13 cellular contexts compared by ENCODE assay signal in genomic region chr21:33374874-33375644, GRCh38. TPM values are rescaled to one million over a fixed set of nuclear protein-coding genes. Genes with fewer than 3 reads are reported as not detected.
A peak's percentile ranks its signal among the peaks of the same experiment; 100 is the strongest.
DNase-seq lines count a peak whose midpoint lies in the region; ATAC-seq, FAIRE-seq and TF ChIP-seq lines count a peak whose summit lies in the region.
"Had no signal": no experiment of that assay in that cellular context is flagged by ENCODE, and none has a peak within 500 bp of the region (broad histone marks: within the 10 kb centered on the region; RNA-seq: fewer than 3 reads in every experiment).

No MANE protein-coding gene starts in this region.

- peak overlapping the region; percentile 60 to 96 (median 92) for H3K27ac Mint-ChIP-seq in naive B cell
- H3K27ac Mint-ChIP-seq: activated naive CD8-positive, alpha-beta T cell treated with anti-CD3 and anti-CD28 coated beads for 36 hours had no signal

- peak; percentile 29; the same call in 1 of the 2 replicates for ATAC-seq in HCT116
- peak in 1 of 2 donors; percentile 7 for ATAC-seq in naive B cell (ENCODE audit: low read depth in 2 of 2)
- no peak for ATAC-seq in GM19324 (IDR thresholded peaks at IDR 0.05; ENCODE audit: low FRiP score, unreplicated experiment)

- peaks cover 3 to 7% (median 5%) of the 10 kb centered on the region in 11 experiments for H3K9me3 ChIP-seq in BLaER1 treated with 17β-estradiol and CSF1 and Interleukin-3, amounts not matched to agents 10 nM and 100 nM (replicated peaks in 1 of 11)
- no peaks in the 10 kb centered on the region for H3K9me3 ChIP-seq in HCT116 (ENCODE audit: control insufficient read depth in 1 of 2, insufficient read depth in 1 of 2, low read depth in 1 of 2, low read length in 2 of 2)
- H3K9me3 ChIP-seq in adipocyte (ENCODE audit: control insufficient read depth, low read length): peaks cover 3% of the 10 kb centered on the region

- no peaks in the 10 kb centered on the region for H3K79me2 ChIP-seq in HCT116 (ENCODE audit: insufficient read depth, low read length)

- no peaks in the 10 kb centered on the region for H3K36me3 Mint-ChIP-seq in naive B cell
- H3K36me3 Mint-ChIP-seq: activated naive CD8-positive, alpha-beta T cell treated with anti-CD3 and anti-CD28 coated beads for 36 hours had no signal

- FAIRE-seq in H54 (lab: Jason Lieb, UNC): no peak
- FAIRE-seq: colon had no signal

- no peak for TF ChIP-seq POLR2A in HCT116 (IDR thresholded peaks at IDR 0.05; ENCODE audit: borderline replicate concordance, extremely low read depth, insufficient read depth, insufficient read length)
- TF ChIP-seq POLR2A in H54 (IDR thresholded peaks at IDR 0.05; ENCODE audit: low read depth, low read length): no peak

- no peaks in the 10 kb centered on the region for H3K9me2 ChIP-seq in HCT116 (ENCODE audit: insufficient read depth)

- peak overlapping the region; percentile 64 to 97 (median 82) for H3K4me2 ChIP-seq in BLaER1 treated with 17β-estradiol and CSF1 and Interleukin-3, amounts not matched to agents 10 nM and 100 nM
- H3K4me2 ChIP-seq in HCT116 (ENCODE audit: low read length): no peak overlapping the region; the same call in 1 of the 2 replicates

- H2AFZ ChIP-seq in HCT116 (ENCODE audit: low read depth, low read length, poor library complexity, severe bottlenecking): peak overlapping the region; percentile 75

- peaks cover 39 to 96% (median 88%) of the 10 kb centered on the region in 10 experiments for H3K4me1 ChIP-seq in BLaER1 treated with 17β-estradiol and CSF1 and Interleukin-3, amounts not matched to agents 10 nM and 100 nM
- H3K4me1 ChIP-seq in HCT116 (ENCODE audit: control insufficient read depth in 1 of 2, insufficient read depth in 2 of 2, low read length in 2 of 2) (peaks cover 20 to 31% of the 10 kb centered on the region in 2 experiments), adipocyte (ENCODE audit: control insufficient read depth, insufficient read depth, low read length) (peaks cover 26% of the 10 kb centered on the region)
- H3K4me1 ChIP-seq: BE2C had no signal

- no peaks in the 10 kb centered on the region for H3K27me3 Mint-ChIP-seq in naive B cell

- H3K4me1 Mint-ChIP-seq in naive B cell: peaks cover 47 to 83% (median 60%) of the 10 kb centered on the region in 3 donors

- DNase-seq in HCT116 (ENCODE audit: low read depth, low spot score) (no peak), adipocyte (ENCODE audit: low read depth) (no peak), naive B cell (no peak), NCI-H524 (lab: John Stamatoyannopoulos, UW) (no peak), H54 (ENCODE audit: insufficient read length, low spot score) (no peak), NCI-H1105 treated with DMSO at 0.1 percent for 48 hours (lab: John Stamatoyannopoulos, UW) (no peak)
- DNase-seq: midbrain, NCI-H526 treated with DMSO at 0.1 percent for 48 hours had no signal

- no TSS peak for BruUV-seq in HCT116 (replicated peaks; lab: Mats Ljungman, UMichigan)

- H3K27me3 ChIP-seq in BLaER1 treated with 17β-estradiol and CSF1 and Interleukin-3, amounts not matched to agents 10 nM and 100 nM: no peaks in the 10 kb centered on the region
- H3K27me3 ChIP-seq in HCT116 (ENCODE audit: insufficient read depth, low read length) (no peaks in the 10 kb centered on the region), adipocyte (replicated peaks; ENCODE audit: control insufficient read depth, insufficient read depth, low read length) (no peaks in the 10 kb centered on the region)
- H3K27me3 ChIP-seq: BE2C had no signal

- H3K4me3 Mint-ChIP-seq in naive B cell: peak overlapping the region; percentile 36 to 89 (median 74)
- H3K4me3 Mint-ChIP-seq: activated naive CD8-positive, alpha-beta T cell treated with anti-CD3 and anti-CD28 coated beads for 36 hours had no signal

- CTCF ChIA-PET in HCT116 (lab: Charles Lee): interaction anchor here (1.2 to 2.1 kb wide), 3 partner anchors 10 to 175 kb away, joined by 3 to 12 read pairs (median 5); no protein-coding TSS in a partner anchor

- peaks cover 0 to 1% (median 0%) of the 10 kb centered on the region in 7 donors for H3K9me3 Mint-ChIP-seq in naive B cell
- H3K9me3 Mint-ChIP-seq: activated naive CD8-positive, alpha-beta T cell treated with anti-CD3 and anti-CD28 coated beads for 36 hours had no signal

- TF ChIP-seq CTCF in HCT116 (IDR thresholded peaks at IDR 0.05 in 2 of 3, conservative IDR thresholded peaks at IDR 0.05 in 1 of 3; ENCODE audit: borderline replicate concordance in 1 of 3, insufficient read depth in 1 of 3, low read depth in 2 of 3, low read length in 2 of 3): no peak

- intact Hi-C loops in HCT116 (cut with micrococcal nuclease): loop anchor here (2.0 kb wide), 1 partner anchor 176 kb away; no protein-coding TSS in a partner anchor

- H4K20me1 ChIP-seq in BLaER1 treated with 17β-estradiol and CSF1 and Interleukin-3, amounts not matched to agents 10 nM and 100 nM: no peaks in the 10 kb centered on the region
- no peaks in the 10 kb centered on the region for H4K20me1 ChIP-seq in HCT116 (ENCODE audit: insufficient read depth)

- peak overlapping the region; percentile 53 to 93 (median 74) for H3K9ac ChIP-seq in BLaER1 treated with 17β-estradiol and CSF1 and Interleukin-3, amounts not matched to agents 10 nM and 100 nM
- no peak overlapping the region for H3K9ac ChIP-seq in HCT116 (ENCODE audit: low read length)
- H3K9ac ChIP-seq in adipocyte (ENCODE audit: low read length): peak overlapping the region; percentile 30

- POLR2A ChIA-PET in HCT116 (lab: Charles Lee): no interaction called here

- TF ChIP-seq RAD21 in HCT116 (IDR thresholded peaks at IDR 0.05; ENCODE audit: low read depth): no peak

- peak overlapping the region; percentile 76 to 99 (median 90) for H3K27ac ChIP-seq in BLaER1 treated with 17β-estradiol and CSF1 and Interleukin-3, amounts not matched to agents 10 nM and 100 nM
- no peak overlapping the region for H3K27ac ChIP-seq in HCT116 (ENCODE audit: low read depth, low read length)

- RAD21 ChIA-PET in HCT116 (lab: Charles Lee; ENCODE audit: low non-redundant PET in 1 of 2, low total read pairs in 2 of 2, uncharacterized antibody in 2 of 2, unreplicated experiment in 2 of 2): interaction anchor here in 1 of 2 experiments (1.0 kb wide), 1 partner anchor 175 kb away, joined by 4 read pairs; no protein-coding TSS in a partner anchor

- peak overlapping the region in 1 of 10 experiments; percentile 10; a peak in 3 of 20 replicates for H3K4me3 ChIP-seq in BLaER1 treated with 17β-estradiol and CSF1 and Interleukin-3, amounts not matched to agents 10 nM and 100 nM
- H3K4me3 ChIP-seq in HCT116 (replicated peaks in 1 of 2; ENCODE audit: low read depth in 1 of 2, low read length in 2 of 2) (no peak overlapping the region), adipocyte (ENCODE audit: low read length) (no peak overlapping the region)

- H3K36me3 ChIP-seq in BLaER1 treated with 17β-estradiol and CSF1 and Interleukin-3, amounts not matched to agents 10 nM and 100 nM: peaks cover 0 to 3% (median 0%) of the 10 kb centered on the region in 11 experiments; a peak in 1 of 22 replicates
- no peaks in the 10 kb centered on the region for H3K36me3 ChIP-seq in HCT116 (ENCODE audit: control insufficient read depth in 1 of 2, insufficient read depth in 2 of 2, low read length in 2 of 2)
- H3K36me3 ChIP-seq in adipocyte (ENCODE audit: control insufficient read depth, insufficient read depth, low read length, severe bottlenecking): no peaks in the 10 kb centered on the region
- H3K36me3 ChIP-seq: BE2C had no signal

TF ChIP-seq in HCT116, 20 proteins besides CTCF, POLR2A, EP300 and RAD21:
- TF ChIP-seq POLR2AphosphoS5 (IDR thresholded peaks at IDR 0.05; ENCODE audit: low read depth, low read length) (no peak), SP1 (IDR thresholded peaks at IDR 0.05; ENCODE audit: low read depth) (no peak), ATF3 (IDR thresholded peaks at IDR 0.05) (no peak), ELF1 (IDR thresholded peaks at IDR 0.05; ENCODE audit: borderline replicate concordance, low read depth) (no peak), ZBTB33 (IDR thresholded peaks at IDR 0.05; ENCODE audit: extremely low read depth, insufficient replicate concordance, low read length) (no peak)
TF ChIP-seq in HCT116: peak in this region for 0.

RNA-seq across cellular contexts. Expression of gene IFNGR2, which starts 28.2 kb away (rescaled TPM):
- 44.6 TPM for total RNA-seq in HCT116 (2021; ENCODE audit: unreplicated experiment)
- polyA plus RNA-seq in HCT116 (2012): 37.5 and 39.6 TPM in 2 replicates
- polyA plus RNA-seq in naive B cell (ENCODE audit: low read depth in 6 of 6): 100 to 1,000 TPM; 120 to 177 (median 144) TPM

RNA-seq across cellular contexts. Expression of gene IFNAR1, which starts 50.3 kb away (rescaled TPM):
- total RNA-seq in HCT116 (2021; ENCODE audit: unreplicated experiment): 20.5 TPM
- polyA plus RNA-seq in HCT116 (2012): 6.4 and 7.3 TPM in 2 replicates
- polyA plus RNA-seq in naive B cell (ENCODE audit: low read depth in 6 of 6): 100 to 1,000 TPM in 5 of 6 donors, 10 to 100 TPM in 1; 99.7 to 142 (median 126) TPM
